ENCODE assay signal across 8 cellular contexts in the genomic region with DNA sequence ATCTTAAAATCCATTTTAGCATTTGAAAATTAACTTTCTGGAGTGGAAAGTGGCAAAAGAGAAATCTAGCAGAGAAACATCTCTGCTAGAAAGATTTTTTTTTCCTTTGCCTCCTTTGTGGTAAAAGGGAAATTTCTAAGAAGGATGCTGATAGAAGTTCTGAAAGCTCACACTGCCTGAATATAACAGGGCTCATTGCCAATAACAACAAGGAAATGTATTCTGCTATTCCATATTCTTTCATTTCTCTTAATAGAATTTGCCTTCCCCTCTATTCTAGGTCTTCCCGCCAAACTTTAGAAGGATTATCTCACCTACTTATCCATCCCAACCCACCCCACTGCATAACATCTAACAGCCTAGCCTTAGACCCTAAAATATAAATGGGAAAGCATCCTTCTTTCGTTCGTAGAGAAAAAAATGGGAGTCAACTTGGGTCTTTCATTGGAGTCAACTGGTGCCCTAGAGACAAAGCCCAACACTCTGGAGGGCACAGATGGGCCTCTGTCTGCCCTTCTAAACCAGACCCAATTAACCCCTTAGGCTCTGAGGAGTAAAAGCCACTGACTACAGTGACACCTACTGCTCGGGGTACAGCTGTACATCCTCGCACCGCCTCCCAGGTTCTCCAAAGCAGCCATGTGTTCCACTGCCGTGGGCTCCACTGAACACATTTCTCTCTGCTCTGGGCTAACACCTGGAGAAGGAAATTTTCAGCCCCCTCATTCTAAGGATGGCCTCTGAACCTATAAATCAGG.
DNase-seq lines count a peak whose midpoint lies in the region; ATAC-seq and TF ChIP-seq lines count a peak whose summit lies in the region.

No MANE protein-coding gene starts in this region.

- peak; percentile 57 for ATAC-seq in activated CD8-positive, alpha-beta T cell treated with anti-CD3 and anti-CD28 coated beads for 36 hours
- ATAC-seq in thoracic aorta (ENCODE audit: insufficient number of reproducible peaks, low FRiP score, low read depth) = no peak

- peaks cover 44% of the 10 kb centered on the region; the same call in 1 of the 2 replicates for H3K4me1 ChIP-seq in iPS-20b (ENCODE audit: insufficient read depth, low read length)
- peaks cover 4 to 40% of the 10 kb centered on the region in 2 donors for H3K4me1 ChIP-seq in thoracic aorta (ENCODE audit: control insufficient read depth in 1 of 2, low read depth in 2 of 2)

- H3K27ac ChIP-seq in iPS-20b (ENCODE audit: low read length) (peak overlapping the region; percentile 81), thoracic aorta (no peak overlapping the region)

- H3K9me3 ChIP-seq in iPS-20b (ENCODE audit: insufficient read depth, low read depth, low read length) = no peaks in the 10 kb centered on the region
- H3K9me3 ChIP-seq in thoracic aorta = no peaks in the 10 kb centered on the region

- peak; percentile 64 for TF ChIP-seq CTCF in activated CD8-positive, alpha-beta T cell treated with anti-CD3 and anti-CD28 coated beads for 36 hours (IDR thresholded peaks at IDR 0.05)
- TF ChIP-seq CTCF in thoracic aorta (IDR thresholded peaks at IDR 0.05) = no peak

- CTCF ChIA-PET in activated CD8-positive, alpha-beta T cell treated with anti-CD3 and anti-CD28 coated beads for 36 hours (lab: Charles Lee) = interaction anchor here (0.7 to 1.8 kb wide), 17 partner anchors 11 to 318 kb away, joined by 3 to 11 read pairs (median 4); a partner anchor contains a TSS

- H3K4me3 ChIP-seq in iPS-20b (ENCODE audit: low read length) (peak overlapping the region; percentile 53; the same call in 1 of the 2 replicates), thoracic aorta (peak overlapping the region; percentile 70)

- no peak overlapping the region for H3K27ac Mint-ChIP-seq in activated CD4-positive, alpha-beta T cell treated with anti-CD3 and anti-CD28 coated beads, Interleukin-2, amount 10 ng/mL, durations not matched to agents 24 days and 14 days
- no peak overlapping the region for H3K27ac Mint-ChIP-seq in activated CD8-positive, alpha-beta T cell treated with anti-CD3 and anti-CD28 coated beads for 36 hours

- H3K9ac ChIP-seq in iPS-20b (ENCODE audit: low read depth, low read length) = peak overlapping the region; percentile 80; the same call in 1 of the 2 replicates

- POLR2A ChIA-PET in activated CD8-positive, alpha-beta T cell treated with anti-CD3 and anti-CD28 coated beads for 36 hours (lab: Charles Lee) = interaction anchor here (1.2 to 1.7 kb wide), 2 partner anchors 20 to 103 kb away, joined by 3 to 7 read pairs; a partner anchor contains a TSS

- H3K9me3 Mint-ChIP-seq in activated CD4-positive, alpha-beta T cell treated with anti-CD3 and anti-CD28 coated beads, Interleukin-2, amount 10 ng/mL, durations not matched to agents 24 days and 14 days = no peaks in the 10 kb centered on the region
- no peaks in the 10 kb centered on the region for H3K9me3 Mint-ChIP-seq in activated CD8-positive, alpha-beta T cell treated with anti-CD3 and anti-CD28 coated beads for 36 hours

- H3K27me3 ChIP-seq in iPS-20b (ENCODE audit: insufficient read depth, low read length) = no peaks in the 10 kb centered on the region
- H3K27me3 ChIP-seq in thoracic aorta (replicated peaks; ENCODE audit: insufficient read depth) = no peaks in the 10 kb centered on the region

- H3K36me3 ChIP-seq in iPS-20b (ENCODE audit: insufficient read depth, low read depth, low read length) (no peaks in the 10 kb centered on the region), thoracic aorta (no peaks in the 10 kb centered on the region)

- DNase-seq in activated CD4-positive, alpha-beta T cell treated with anti-CD3 and anti-CD28 coated beads, Interleukin-2, amount 10 ng/mL, durations not matched to agents 24 days and 14 days = no peak
- DNase-seq in activated CD4-positive, alpha-beta T cell treated with anti-CD3 and anti-CD28 coated beads, Interleukin-2, amount 50 U/mL, for 48 hours = no peak
- DNase-seq in NCI-H1694 (lab: John Stamatoyannopoulos, UW) (peak; percentile 94), thoracic aorta (ENCODE audit: low spot score) (no peak), mucosa of gallbladder (ENCODE audit: low spot score) (no peak), middle frontal gyrus (ENCODE audit: extremely low spot score, low spot score) (no peak)
- peak; percentile 53 for DNase-seq in activated CD8-positive, alpha-beta T cell treated with anti-CD3 and anti-CD28 coated beads for 36 hours

- intact Hi-C loops in activated CD4-positive, alpha-beta T cell treated with anti-CD3 and anti-CD28 coated beads, Interleukin-2, amount 10 ng/mL, durations not matched to agents 24 days and 14 days (cut with micrococcal nuclease) = loop anchor here (2.0 to 5.0 kb wide), 4 partner anchors 45 to 103 kb away; no protein-coding TSS in a partner anchor
- intact Hi-C loops in activated CD8-positive, alpha-beta T cell treated with anti-CD3 and anti-CD28 coated beads for 36 hours (cut with micrococcal nuclease) = loop anchor here (5.0 kb wide), 1 partner anchor 102 kb away; a partner anchor contains a TSS

- no peaks in the 10 kb centered on the region for H3K36me3 Mint-ChIP-seq in activated CD4-positive, alpha-beta T cell treated with anti-CD3 and anti-CD28 coated beads, Interleukin-2, amount 10 ng/mL, durations not matched to agents 24 days and 14 days (ENCODE audit: low read depth)
- no peaks in the 10 kb centered on the region for H3K36me3 Mint-ChIP-seq in activated CD8-positive, alpha-beta T cell treated with anti-CD3 and anti-CD28 coated beads for 36 hours (ENCODE audit: low read depth)

- peaks cover 57% of the 10 kb centered on the region for H3K27me3 Mint-ChIP-seq in activated CD4-positive, alpha-beta T cell treated with anti-CD3 and anti-CD28 coated beads, Interleukin-2, amount 10 ng/mL, durations not matched to agents 24 days and 14 days
- peaks cover 7% of the 10 kb centered on the region for H3K27me3 Mint-ChIP-seq in activated CD8-positive, alpha-beta T cell treated with anti-CD3 and anti-CD28 coated beads for 36 hours

- peaks cover 31% of the 10 kb centered on the region for H3K4me1 Mint-ChIP-seq in activated CD4-positive, alpha-beta T cell treated with anti-CD3 and anti-CD28 coated beads, Interleukin-2, amount 10 ng/mL, durations not matched to agents 24 days and 14 days
- peaks cover 55% of the 10 kb centered on the region for H3K4me1 Mint-ChIP-seq in activated CD8-positive, alpha-beta T cell treated with anti-CD3 and anti-CD28 coated beads for 36 hours (ENCODE audit: low read depth)

- H3K4me3 Mint-ChIP-seq in activated CD4-positive, alpha-beta T cell treated with anti-CD3 and anti-CD28 coated beads, Interleukin-2, amount 10 ng/mL, durations not matched to agents 24 days and 14 days = peak overlapping the region; percentile 6
- peak overlapping the region; percentile 75 for H3K4me3 Mint-ChIP-seq in activated CD8-positive, alpha-beta T cell treated with anti-CD3 and anti-CD28 coated beads for 36 hours

Comparison
In these comparisons a context has a peak if more than half of its experiments do, and no peak if none do; other contexts are left out.
1. DNase-seq: peak in NCI-H1694 (single experiment) and activated CD8-positive, alpha-beta T cell treated with anti-CD3 and anti-CD28 coated beads for 36 hours (single experiment); none in activated CD4-positive, alpha-beta T cell treated with anti-CD3 and anti-CD28 coated beads, Interleukin-2, amount 10 ng/mL, durations not matched to agents 24 days and 14 days (single experiment), activated CD4-positive, alpha-beta T cell treated with anti-CD3 and anti-CD28 coated beads, Interleukin-2, amount 50 U/mL, for 48 hours (0 of 2), thoracic aorta (single experiment), mucosa of gallbladder (single experiment) and middle frontal gyrus (single experiment).